ENCODE assay signal across 8 cellular contexts in the genomic region with DNA sequence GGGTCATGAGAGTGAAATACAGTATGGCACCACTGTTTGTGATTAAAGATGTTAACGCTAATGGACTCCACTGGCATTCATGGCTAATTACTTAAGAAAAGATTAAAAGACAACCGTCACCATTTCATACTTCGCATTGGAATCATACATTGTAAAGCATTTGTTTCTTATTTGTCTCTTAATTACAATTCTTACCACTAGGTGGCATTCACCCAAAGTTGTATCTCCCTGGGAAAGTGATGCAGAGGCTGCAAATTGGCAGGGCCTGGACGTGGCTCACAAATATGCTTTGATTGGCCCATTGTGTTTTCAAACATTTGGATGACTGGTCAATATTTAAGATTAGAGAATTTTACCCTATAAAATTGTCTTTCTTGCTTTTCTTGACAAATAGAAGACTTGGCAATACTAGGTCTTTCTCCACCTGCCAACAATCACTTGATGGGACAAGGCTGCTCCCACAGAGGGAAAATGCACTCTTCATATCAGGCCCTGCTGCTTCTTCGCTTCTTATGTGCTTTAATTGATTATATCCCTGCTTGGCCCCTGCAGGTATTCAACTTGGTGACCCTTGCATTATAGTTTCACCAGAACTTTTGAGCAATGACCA.
A peak's percentile ranks its signal among the peaks of the same experiment; 100 is the strongest.
DNase-seq lines count a peak whose midpoint lies in the region; ATAC-seq and TF ChIP-seq lines count a peak whose summit lies in the region.

No MANE protein-coding gene starts in this region.

- H3K36me3 Mint-ChIP-seq in neural crest cell (ENCODE audit: low read depth): no peaks in the 10 kb centered on the region

- no peak overlapping the region for H3K27ac ChIP-seq in fibroblast of lung (ENCODE audit: insufficient read depth, low read length)

- H3K27me3 Mint-ChIP-seq in neural crest cell (ENCODE audit: low read depth): peaks cover 13% of the 10 kb centered on the region

- H3K27ac Mint-ChIP-seq in neural crest cell (ENCODE audit: unreplicated experiment): no peak overlapping the region

- no peaks in the 10 kb centered on the region for H3K4me1 ChIP-seq in fibroblast of lung (ENCODE audit: control insufficient read depth, extremely low read depth, insufficient read depth, low read length)

- no peaks in the 10 kb centered on the region for H3K36me3 ChIP-seq in fibroblast of lung (ENCODE audit: control insufficient read depth, insufficient read depth, low read length)

- no peaks in the 10 kb centered on the region for H3K79me2 ChIP-seq in fibroblast of lung (ENCODE audit: control insufficient read depth, insufficient read depth, low read length)

- ATAC-seq in GM21529 (IDR thresholded peaks at IDR 0.05; ENCODE audit: unreplicated experiment): peak; percentile 78
- no peak for ATAC-seq in esophagus mucosa

- no peak overlapping the region for H3K9ac ChIP-seq in fibroblast of lung (ENCODE audit: insufficient read depth, low read length)

- no peaks in the 10 kb centered on the region for H4K20me1 ChIP-seq in fibroblast of lung (ENCODE audit: control insufficient read depth, extremely low read depth, insufficient read depth, low read length)

- H3K4me3 ChIP-seq in fibroblast of lung (replicated peaks in 1 of 4; ENCODE audit: control extremely low read depth in 1 of 4, insufficient read depth in 1 of 4, low read depth in 3 of 4, low read length in 4 of 4): no peak overlapping the region

- no peaks in the 10 kb centered on the region for H3K9me3 ChIP-seq in fibroblast of lung (ENCODE audit: control insufficient read depth, insufficient read depth, low read depth, low read length)

- no peak overlapping the region for H3K4me3 Mint-ChIP-seq in neural crest cell

- peaks cover 2% of the 10 kb centered on the region for H3K27me3 ChIP-seq in fibroblast of lung (ENCODE audit: control insufficient read depth, insufficient read depth, low read length)

- no peaks in the 10 kb centered on the region for H3K9me3 Mint-ChIP-seq in neural crest cell

- H2AFZ ChIP-seq in fibroblast of lung (ENCODE audit: low read length): no peak overlapping the region

- H3K4me2 ChIP-seq in fibroblast of lung (ENCODE audit: extremely low read depth, insufficient read depth, low read length): no peak overlapping the region

- no peaks in the 10 kb centered on the region for H3K4me1 Mint-ChIP-seq in neural crest cell

- TF ChIP-seq CTCF in fibroblast of lung (conservative IDR thresholded peaks at IDR 0.05 in 1 of 2, IDR thresholded peaks at IDR 0.05 in 1 of 2; ENCODE audit: low read depth in 1 of 2, low read length in 2 of 2): peak; percentile 42 to 62
- peak; percentile 76 for TF ChIP-seq CTCF in neural crest cell (conservative IDR thresholded peaks at IDR 0.05)

- DNase-seq in DMS79 treated with DMSO at 0.1 percent for 48 hours (lab: John Stamatoyannopoulos, UW) (peak; percentile 27), DMS79 (lab: John Stamatoyannopoulos, UW) (no peak), NCI-H1105 (lab: John Stamatoyannopoulos, UW) (peak; percentile 23), SW480 (ENCODE audit: low spot score) (peak; percentile 70), fibroblast of lung (ENCODE audit: low read depth in 2 of 2) (peak; percentile 45 to 63), neural crest cell (ENCODE audit: low read depth, low spot score) (no peak)

Comparison
In these comparisons a context has a peak if more than half of its experiments do, and no peak if none do; other contexts are left out.
1. DNase-seq: peak in DMS79 treated with DMSO at 0.1 percent for 48 hours (single experiment), NCI-H1105 (single experiment), SW480 (single experiment) and fibroblast of lung (2 of 2); none in DMS79 (single experiment) and neural crest cell (single experiment).